In the genomic region with DNA sequence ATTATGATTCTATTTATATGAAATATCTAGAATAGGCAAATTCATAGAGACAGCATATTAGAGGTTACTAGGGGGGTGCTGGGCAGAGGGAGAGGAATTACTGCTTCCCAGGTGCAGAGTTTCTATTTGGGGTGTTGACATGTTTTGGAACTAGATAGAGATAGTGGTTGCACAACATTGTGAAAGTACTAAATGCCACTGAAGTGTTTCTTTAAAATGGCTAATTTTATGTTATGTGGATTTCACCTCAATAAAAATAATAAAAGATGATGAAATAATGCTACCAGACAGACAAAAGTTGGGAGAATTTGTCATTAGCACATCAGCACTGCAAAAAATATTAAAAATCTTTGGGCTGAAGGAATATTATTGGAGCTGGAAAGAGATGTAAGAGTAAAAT, we compare ENCODE assay signal across 1 cellular context.
TF ChIP-seq lines count a peak whose summit lies in the region.

No MANE protein-coding gene starts in this region.

TF ChIP-seq in K562, 482 proteins besides CTCF, POLR2A, EP300 and RAD21 (continued from another document):
- TF ChIP-seq, protein P1, sequence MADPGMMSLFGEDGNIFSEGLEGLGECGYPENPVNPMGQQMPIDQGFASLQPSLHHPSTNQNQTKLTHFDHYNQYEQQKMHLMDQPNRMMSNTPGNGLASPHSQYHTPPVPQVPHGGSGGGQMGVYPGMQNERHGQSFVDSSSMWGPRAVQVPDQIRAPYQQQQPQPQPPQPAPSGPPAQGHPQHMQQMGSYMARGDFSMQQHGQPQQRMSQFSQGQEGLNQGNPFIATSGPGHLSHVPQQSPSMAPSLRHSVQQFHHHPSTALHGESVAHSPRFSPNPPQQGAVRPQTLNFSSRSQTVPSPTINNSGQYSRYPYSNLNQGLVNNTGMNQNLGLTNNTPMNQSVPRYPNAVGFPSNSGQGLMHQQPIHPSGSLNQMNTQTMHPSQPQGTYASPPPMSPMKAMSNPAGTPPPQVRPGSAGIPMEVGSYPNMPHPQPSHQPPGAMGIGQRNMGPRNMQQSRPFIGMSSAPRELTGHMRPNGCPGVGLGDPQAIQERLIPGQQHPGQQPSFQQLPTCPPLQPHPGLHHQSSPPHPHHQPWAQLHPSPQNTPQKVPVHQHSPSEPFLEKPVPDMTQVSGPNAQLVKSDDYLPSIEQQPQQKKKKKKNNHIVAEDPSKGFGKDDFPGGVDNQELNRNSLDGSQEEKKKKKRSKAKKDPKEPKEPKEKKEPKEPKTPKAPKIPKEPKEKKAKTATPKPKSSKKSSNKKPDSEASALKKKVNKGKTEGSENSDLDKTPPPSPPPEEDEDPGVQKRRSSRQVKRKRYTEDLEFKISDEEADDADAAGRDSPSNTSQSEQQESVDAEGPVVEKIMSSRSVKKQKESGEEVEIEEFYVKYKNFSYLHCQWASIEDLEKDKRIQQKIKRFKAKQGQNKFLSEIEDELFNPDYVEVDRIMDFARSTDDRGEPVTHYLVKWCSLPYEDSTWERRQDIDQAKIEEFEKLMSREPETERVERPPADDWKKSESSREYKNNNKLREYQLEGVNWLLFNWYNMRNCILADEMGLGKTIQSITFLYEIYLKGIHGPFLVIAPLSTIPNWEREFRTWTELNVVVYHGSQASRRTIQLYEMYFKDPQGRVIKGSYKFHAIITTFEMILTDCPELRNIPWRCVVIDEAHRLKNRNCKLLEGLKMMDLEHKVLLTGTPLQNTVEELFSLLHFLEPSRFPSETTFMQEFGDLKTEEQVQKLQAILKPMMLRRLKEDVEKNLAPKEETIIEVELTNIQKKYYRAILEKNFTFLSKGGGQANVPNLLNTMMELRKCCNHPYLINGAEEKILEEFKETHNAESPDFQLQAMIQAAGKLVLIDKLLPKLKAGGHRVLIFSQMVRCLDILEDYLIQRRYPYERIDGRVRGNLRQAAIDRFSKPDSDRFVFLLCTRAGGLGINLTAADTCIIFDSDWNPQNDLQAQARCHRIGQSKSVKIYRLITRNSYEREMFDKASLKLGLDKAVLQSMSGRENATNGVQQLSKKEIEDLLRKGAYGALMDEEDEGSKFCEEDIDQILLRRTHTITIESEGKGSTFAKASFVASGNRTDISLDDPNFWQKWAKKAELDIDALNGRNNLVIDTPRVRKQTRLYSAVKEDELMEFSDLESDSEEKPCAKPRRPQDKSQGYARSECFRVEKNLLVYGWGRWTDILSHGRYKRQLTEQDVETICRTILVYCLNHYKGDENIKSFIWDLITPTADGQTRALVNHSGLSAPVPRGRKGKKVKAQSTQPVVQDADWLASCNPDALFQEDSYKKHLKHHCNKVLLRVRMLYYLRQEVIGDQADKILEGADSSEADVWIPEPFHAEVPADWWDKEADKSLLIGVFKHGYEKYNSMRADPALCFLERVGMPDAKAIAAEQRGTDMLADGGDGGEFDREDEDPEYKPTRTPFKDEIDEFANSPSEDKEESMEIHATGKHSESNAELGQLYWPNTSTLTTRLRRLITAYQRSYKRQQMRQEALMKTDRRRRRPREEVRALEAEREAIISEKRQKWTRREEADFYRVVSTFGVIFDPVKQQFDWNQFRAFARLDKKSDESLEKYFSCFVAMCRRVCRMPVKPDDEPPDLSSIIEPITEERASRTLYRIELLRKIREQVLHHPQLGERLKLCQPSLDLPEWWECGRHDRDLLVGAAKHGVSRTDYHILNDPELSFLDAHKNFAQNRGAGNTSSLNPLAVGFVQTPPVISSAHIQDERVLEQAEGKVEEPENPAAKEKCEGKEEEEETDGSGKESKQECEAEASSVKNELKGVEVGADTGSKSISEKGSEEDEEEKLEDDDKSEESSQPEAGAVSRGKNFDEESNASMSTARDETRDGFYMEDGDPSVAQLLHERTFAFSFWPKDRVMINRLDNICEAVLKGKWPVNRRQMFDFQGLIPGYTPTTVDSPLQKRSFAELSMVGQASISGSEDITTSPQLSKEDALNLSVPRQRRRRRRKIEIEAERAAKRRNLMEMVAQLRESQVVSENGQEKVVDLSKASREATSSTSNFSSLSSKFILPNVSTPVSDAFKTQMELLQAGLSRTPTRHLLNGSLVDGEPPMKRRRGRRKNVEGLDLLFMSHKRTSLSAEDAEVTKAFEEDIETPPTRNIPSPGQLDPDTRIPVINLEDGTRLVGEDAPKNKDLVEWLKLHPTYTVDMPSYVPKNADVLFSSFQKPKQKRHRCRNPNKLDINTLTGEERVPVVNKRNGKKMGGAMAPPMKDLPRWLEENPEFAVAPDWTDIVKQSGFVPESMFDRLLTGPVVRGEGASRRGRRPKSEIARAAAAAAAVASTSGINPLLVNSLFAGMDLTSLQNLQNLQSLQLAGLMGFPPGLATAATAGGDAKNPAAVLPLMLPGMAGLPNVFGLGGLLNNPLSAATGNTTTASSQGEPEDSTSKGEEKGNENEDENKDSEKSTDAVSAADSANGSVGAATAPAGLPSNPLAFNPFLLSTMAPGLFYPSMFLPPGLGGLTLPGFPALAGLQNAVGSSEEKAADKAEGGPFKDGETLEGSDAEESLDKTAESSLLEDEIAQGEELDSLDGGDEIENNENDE (IDR thresholded peaks at IDR 0.05; ENCODE audit: low read depth, low read length) = no peak
- TF ChIP-seq CEBPG (CRISPR knock-in tag; IDR thresholded peaks at IDR 0.05) (no peak), CEBPG (tag; conservative IDR thresholded peaks at IDR 0.05 in 1 of 2, IDR thresholded peaks at IDR 0.05 in 1 of 2) (peak; percentile 58 to 74), CEBPB (tag; IDR thresholded peaks at IDR 0.05) (peak; percentile 74)
